ENCODE assay signal across 1 cellular context in the genomic region with DNA sequence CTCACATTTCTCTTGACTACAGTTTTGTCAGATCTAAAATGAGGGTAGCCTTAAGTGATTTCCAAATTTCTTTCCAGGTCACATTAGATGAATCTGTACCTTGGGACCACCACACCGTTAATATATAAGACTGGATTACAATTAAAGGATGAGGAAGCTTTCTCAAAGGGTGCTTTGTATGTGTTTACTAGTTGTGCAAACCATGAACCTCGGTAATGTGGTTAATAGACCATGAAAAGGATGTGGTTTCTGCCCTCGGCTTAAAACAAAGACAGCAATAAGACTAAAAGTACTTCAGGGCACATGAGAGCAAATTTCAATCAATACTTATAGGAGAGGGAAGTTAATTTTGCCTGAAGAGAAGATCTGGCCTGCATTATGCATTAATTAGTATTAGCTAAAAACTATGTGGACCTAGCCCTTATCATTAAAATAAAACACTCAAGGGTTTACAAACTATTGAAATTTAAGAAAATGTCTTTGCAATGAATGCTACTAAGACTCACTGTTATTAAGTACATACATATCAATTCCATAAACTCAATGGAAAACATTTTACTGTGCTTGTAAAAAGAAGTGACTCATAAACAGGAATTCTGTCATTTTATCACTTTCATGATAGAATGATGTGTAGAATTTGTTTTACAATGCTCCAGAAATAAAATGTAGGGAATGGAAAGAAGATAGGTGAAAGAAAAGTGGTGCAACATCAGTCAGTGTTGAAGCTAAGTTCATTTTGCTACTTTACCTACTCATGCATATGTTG.
TF ChIP-seq lines count a peak whose summit lies in the region.

No MANE protein-coding gene starts in this region.

TF ChIP-seq in GM12878, 131 proteins besides CTCF, POLR2A, EP300 and RAD21 (continues in another document):
- TF ChIP-seq, protein P1, sequence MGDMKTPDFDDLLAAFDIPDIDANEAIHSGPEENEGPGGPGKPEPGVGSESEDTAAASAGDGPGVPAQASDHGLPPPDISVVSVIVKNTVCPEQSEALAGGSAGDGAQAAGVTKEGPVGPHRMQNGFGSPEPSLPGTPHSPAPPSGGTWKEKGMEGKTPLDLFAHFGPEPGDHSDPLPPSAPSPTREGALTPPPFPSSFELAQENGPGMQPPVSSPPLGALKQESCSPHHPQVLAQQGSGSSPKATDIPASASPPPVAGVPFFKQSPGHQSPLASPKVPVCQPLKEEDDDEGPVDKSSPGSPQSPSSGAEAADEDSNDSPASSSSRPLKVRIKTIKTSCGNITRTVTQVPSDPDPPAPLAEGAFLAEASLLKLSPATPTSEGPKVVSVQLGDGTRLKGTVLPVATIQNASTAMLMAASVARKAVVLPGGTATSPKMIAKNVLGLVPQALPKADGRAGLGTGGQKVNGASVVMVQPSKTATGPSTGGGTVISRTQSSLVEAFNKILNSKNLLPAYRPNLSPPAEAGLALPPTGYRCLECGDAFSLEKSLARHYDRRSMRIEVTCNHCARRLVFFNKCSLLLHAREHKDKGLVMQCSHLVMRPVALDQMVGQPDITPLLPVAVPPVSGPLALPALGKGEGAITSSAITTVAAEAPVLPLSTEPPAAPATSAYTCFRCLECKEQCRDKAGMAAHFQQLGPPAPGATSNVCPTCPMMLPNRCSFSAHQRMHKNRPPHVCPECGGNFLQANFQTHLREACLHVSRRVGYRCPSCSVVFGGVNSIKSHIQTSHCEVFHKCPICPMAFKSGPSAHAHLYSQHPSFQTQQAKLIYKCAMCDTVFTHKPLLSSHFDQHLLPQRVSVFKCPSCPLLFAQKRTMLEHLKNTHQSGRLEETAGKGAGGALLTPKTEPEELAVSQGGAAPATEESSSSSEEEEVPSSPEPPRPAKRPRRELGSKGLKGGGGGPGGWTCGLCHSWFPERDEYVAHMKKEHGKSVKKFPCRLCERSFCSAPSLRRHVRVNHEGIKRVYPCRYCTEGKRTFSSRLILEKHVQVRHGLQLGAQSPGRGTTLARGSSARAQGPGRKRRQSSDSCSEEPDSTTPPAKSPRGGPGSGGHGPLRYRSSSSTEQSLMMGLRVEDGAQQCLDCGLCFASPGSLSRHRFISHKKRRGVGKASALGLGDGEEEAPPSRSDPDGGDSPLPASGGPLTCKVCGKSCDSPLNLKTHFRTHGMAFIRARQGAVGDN (IDR thresholded peaks at IDR 0.05): no peak
- TF ChIP-seq NFXL1 (IDR thresholded peaks at IDR 0.05; ENCODE audit: borderline replicate concordance) (no peak), SKIL (IDR thresholded peaks at IDR 0.05; ENCODE audit: low read depth, poor library complexity, severe bottlenecking) (no peak), PAX8 (IDR thresholded peaks at IDR 0.05) (0 out of 2 replicates have a peak, but pooled peaks have one; percentile 68), IKZF2 (IDR thresholded peaks at IDR 0.05) (peak in 1 of 2 experiments; percentile 22; a peak in 2 of 4 replicates), ZNF24 (IDR thresholded peaks at IDR 0.05) (no peak), STAT3 (IDR thresholded peaks at IDR 0.05; ENCODE audit: low read depth, low read length) (no peak), FOXM1 (IDR thresholded peaks at IDR 0.05; ENCODE audit: low read depth, low read length) (peak; percentile 32; the same call in 1 of the 2 replicates), MYC (IDR thresholded peaks at IDR 0.05; ENCODE audit: insufficient read depth, insufficient read length, insufficient replicate concordance, low read length, severe bottlenecking) (no peak), ZZZ3 (IDR thresholded peaks at IDR 0.05; ENCODE audit: control insufficient read depth, insufficient read length, low read depth) (no peak), POLR2AphosphoS5 (IDR thresholded peaks at IDR 0.05; ENCODE audit: low read length) (no peak), YBX1 (IDR thresholded peaks at IDR 0.05) (no peak), PML (IDR thresholded peaks at IDR 0.05; ENCODE audit: low read length) (no peak), TBL1XR1 (IDR thresholded peaks at IDR 0.05; ENCODE audit: low read depth, low read length) (no peak), NFIC (IDR thresholded peaks at IDR 0.05; ENCODE audit: low read depth, low read length) (peak; percentile 32; the same call in 1 of the 2 replicates), NBN (IDR thresholded peaks at IDR 0.05) (no peak; the same call in 1 of the 2 replicates), ZNF384 (IDR thresholded peaks at IDR 0.05; ENCODE audit: borderline replicate concordance, low read depth, low read length) (no peak), TAF1 (IDR thresholded peaks at IDR 0.05; ENCODE audit: borderline replicate concordance, low read depth, low read length) (no peak), SMAD5 (IDR thresholded peaks at IDR 0.05; ENCODE audit: low read depth) (no peak), ZNF622 (IDR thresholded peaks at IDR 0.05) (no peak), MEF2A (IDR thresholded peaks at IDR 0.05; ENCODE audit: insufficient read depth, low read depth, low read length) (no peak), BMI1 (IDR thresholded peaks at IDR 0.05; ENCODE audit: borderline replicate concordance) (no peak), ATF7 (IDR thresholded peaks at IDR 0.05; ENCODE audit: low read depth) (peak; percentile 22; the same call in 1 of the 2 replicates), RELA (IDR thresholded peaks at IDR 0.05; ENCODE audit: borderline replicate concordance, partially characterized antibody) (no peak), TCF12 (IDR thresholded peaks at IDR 0.05; ENCODE audit: low read depth, low read length) (no peak), RUNX3 (IDR thresholded peaks at IDR 0.05; ENCODE audit: low read length) (peak; percentile 95), SREBF1 (IDR thresholded peaks at IDR 0.05; ENCODE audit: low read length) (no peak), IRF5 (IDR thresholded peaks at IDR 0.05; ENCODE audit: borderline replicate concordance) (no peak), CBX5 (IDR thresholded peaks at IDR 0.05; ENCODE audit: low read depth) (no peak), ETV6 (conservative IDR thresholded peaks at IDR 0.05 in 1 of 2, IDR thresholded peaks at IDR 0.05 in 1 of 2; ENCODE audit: borderline replicate concordance in 1 of 2, low read depth in 1 of 2) (peak in 1 of 2 experiments; percentile 11; a peak in 1 of 4 replicates), RFX5 (IDR thresholded peaks at IDR 0.05; ENCODE audit: low read depth, low read length) (no peak), SMAD1 (IDR thresholded peaks at IDR 0.05; ENCODE audit: low read depth, partially characterized antibody) (no peak), SP1 (IDR thresholded peaks at IDR 0.05; ENCODE audit: low read depth, low read length) (no peak), POLR2AphosphoS2 (IDR thresholded peaks at IDR 0.05; ENCODE audit: low read depth, low read length) (no peak), NR2C2 (IDR thresholded peaks at IDR 0.05; ENCODE audit: borderline replicate concordance, control insufficient read depth, insufficient read length, low read depth) (no peak), IKZF1 (conservative IDR thresholded peaks at IDR 0.05) (no peak), BCL11A (IDR thresholded peaks at IDR 0.05; ENCODE audit: low read depth, low read length) (0 out of 2 replicates have a peak, but pooled peaks have one; percentile 18)
- TF ChIP-seq, protein P2, sequence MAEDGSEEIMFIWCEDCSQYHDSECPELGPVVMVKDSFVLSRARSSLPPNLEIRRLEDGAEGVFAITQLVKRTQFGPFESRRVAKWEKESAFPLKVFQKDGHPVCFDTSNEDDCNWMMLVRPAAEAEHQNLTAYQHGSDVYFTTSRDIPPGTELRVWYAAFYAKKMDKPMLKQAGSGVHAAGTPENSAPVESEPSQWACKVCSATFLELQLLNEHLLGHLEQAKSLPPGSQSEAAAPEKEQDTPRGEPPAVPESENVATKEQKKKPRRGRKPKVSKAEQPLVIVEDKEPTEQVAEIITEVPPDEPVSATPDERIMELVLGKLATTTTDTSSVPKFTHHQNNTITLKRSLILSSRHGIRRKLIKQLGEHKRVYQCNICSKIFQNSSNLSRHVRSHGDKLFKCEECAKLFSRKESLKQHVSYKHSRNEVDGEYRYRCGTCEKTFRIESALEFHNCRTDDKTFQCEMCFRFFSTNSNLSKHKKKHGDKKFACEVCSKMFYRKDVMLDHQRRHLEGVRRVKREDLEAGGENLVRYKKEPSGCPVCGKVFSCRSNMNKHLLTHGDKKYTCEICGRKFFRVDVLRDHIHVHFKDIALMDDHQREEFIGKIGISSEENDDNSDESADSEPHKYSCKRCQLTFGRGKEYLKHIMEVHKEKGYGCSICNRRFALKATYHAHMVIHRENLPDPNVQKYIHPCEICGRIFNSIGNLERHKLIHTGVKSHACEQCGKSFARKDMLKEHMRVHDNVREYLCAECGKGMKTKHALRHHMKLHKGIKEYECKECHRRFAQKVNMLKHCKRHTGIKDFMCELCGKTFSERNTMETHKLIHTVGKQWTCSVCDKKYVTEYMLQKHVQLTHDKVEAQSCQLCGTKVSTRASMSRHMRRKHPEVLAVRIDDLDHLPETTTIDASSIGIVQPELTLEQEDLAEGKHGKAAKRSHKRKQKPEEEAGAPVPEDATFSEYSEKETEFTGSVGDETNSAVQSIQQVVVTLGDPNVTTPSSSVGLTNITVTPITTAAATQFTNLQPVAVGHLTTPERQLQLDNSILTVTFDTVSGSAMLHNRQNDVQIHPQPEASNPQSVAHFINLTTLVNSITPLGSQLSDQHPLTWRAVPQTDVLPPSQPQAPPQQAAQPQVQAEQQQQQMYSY (CRISPR knock-in tag; IDR thresholded peaks at IDR 0.05): no peak
- TF ChIP-seq, protein P3, sequence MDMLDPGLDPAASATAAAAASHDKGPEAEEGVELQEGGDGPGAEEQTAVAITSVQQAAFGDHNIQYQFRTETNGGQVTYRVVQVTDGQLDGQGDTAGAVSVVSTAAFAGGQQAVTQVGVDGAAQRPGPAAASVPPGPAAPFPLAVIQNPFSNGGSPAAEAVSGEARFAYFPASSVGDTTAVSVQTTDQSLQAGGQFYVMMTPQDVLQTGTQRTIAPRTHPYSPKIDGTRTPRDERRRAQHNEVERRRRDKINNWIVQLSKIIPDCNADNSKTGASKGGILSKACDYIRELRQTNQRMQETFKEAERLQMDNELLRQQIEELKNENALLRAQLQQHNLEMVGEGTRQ (IDR thresholded peaks at IDR 0.05; ENCODE audit: borderline replicate concordance, low read depth, low read length): no peak
- TF ChIP-seq, protein P4, sequence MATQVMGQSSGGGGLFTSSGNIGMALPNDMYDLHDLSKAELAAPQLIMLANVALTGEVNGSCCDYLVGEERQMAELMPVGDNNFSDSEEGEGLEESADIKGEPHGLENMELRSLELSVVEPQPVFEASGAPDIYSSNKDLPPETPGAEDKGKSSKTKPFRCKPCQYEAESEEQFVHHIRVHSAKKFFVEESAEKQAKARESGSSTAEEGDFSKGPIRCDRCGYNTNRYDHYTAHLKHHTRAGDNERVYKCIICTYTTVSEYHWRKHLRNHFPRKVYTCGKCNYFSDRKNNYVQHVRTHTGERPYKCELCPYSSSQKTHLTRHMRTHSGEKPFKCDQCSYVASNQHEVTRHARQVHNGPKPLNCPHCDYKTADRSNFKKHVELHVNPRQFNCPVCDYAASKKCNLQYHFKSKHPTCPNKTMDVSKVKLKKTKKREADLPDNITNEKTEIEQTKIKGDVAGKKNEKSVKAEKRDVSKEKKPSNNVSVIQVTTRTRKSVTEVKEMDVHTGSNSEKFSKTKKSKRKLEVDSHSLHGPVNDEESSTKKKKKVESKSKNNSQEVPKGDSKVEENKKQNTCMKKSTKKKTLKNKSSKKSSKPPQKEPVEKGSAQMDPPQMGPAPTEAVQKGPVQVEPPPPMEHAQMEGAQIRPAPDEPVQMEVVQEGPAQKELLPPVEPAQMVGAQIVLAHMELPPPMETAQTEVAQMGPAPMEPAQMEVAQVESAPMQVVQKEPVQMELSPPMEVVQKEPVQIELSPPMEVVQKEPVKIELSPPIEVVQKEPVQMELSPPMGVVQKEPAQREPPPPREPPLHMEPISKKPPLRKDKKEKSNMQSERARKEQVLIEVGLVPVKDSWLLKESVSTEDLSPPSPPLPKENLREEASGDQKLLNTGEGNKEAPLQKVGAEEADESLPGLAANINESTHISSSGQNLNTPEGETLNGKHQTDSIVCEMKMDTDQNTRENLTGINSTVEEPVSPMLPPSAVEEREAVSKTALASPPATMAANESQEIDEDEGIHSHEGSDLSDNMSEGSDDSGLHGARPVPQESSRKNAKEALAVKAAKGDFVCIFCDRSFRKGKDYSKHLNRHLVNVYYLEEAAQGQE (IDR thresholded peaks at IDR 0.05; ENCODE audit: low read depth, low read length): no peak
- TF ChIP-seq, protein P5, sequence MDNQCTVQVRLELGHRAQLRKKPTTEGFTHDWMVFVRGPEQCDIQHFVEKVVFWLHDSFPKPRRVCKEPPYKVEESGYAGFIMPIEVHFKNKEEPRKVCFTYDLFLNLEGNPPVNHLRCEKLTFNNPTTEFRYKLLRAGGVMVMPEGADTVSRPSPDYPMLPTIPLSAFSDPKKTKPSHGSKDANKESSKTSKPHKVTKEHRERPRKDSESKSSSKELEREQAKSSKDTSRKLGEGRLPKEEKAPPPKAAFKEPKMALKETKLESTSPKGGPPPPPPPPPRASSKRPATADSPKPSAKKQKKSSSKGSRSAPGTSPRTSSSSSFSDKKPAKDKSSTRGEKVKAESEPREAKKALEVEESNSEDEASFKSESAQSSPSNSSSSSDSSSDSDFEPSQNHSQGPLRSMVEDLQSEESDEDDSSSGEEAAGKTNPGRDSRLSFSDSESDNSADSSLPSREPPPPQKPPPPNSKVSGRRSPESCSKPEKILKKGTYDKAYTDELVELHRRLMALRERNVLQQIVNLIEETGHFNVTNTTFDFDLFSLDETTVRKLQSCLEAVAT (IDR thresholded peaks at IDR 0.05): peak; percentile 63; the same call in 1 of the 2 replicates
